Comparison of ENCODE assay signal across 8 cellular contexts in the genomic region with DNA sequence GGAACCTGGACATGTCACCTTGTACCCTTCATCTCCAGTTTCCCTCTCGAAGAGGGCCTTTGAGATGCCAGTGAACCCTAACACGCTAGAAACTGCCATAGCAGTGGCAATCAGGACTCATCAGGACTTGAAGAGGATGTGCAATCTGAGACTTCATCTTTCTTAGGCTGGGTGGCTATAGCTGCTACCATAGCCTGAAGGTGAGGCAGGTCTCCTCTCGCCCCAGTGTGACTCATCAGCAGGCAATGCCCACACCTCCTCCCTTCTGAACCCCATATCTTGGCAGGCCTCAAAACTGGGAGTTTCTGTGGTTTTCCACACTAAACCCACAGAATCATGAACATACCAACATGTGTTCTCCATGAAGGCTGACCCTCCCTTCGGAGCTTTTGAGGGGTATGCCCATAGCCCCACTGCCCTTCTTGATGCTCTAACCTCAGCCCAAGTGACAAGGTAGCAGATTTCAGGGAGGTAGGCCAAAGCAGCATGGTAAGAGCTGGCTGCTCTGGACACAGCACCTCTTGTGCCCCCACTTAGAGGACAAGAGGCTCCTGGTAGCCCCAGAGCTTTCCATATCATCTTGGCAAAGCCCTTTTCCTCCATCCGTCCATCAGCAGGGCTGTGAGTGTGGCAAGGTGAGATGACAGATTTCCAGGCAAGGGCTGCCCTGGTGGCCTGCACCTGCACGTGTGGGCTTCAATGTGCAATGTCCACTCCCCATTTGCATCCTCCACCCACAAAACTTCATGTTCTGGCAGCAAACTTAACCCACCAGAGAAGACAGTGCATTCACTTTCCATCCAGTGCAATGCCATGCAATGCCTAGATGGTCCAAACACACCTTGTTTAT. TPM values are rescaled to one million over a fixed set of nuclear protein-coding genes. Genes with fewer than 3 reads are reported as not detected.
A peak's percentile ranks its signal among the peaks of the same experiment; 100 is the strongest.
DNase-seq lines count a peak whose midpoint lies in the region; ATAC-seq and TF ChIP-seq lines count a peak whose summit lies in the region.

No MANE protein-coding gene starts in this region.

- peaks cover 45% of the 10 kb centered on the region for H3K4me1 Mint-ChIP-seq in activated naive CD8-positive, alpha-beta T cell treated with anti-CD3 and anti-CD28 coated beads, Interleukin-2, amount 10 ng/mL, durations not matched to agents 7 days and 5 days

- H3K4me3 ChIP-seq in muscle layer of duodenum (ENCODE audit: low read depth in 1 of 2, low read length in 2 of 2) = peak overlapping the region; percentile 32 to 88
- H3K4me3 ChIP-seq in lower lobe of right lung = no peak overlapping the region

- peaks cover 17 to 56% of the 10 kb centered on the region in 2 donors for H3K4me1 ChIP-seq in muscle layer of duodenum (ENCODE audit: control insufficient read depth in 1 of 2, insufficient read depth in 2 of 2, low read length in 2 of 2)
- peaks cover 66% of the 10 kb centered on the region for H3K4me1 ChIP-seq in lower lobe of right lung

- H3K4me3 Mint-ChIP-seq in activated naive CD8-positive, alpha-beta T cell treated with anti-CD3 and anti-CD28 coated beads, Interleukin-2, amount 10 ng/mL, durations not matched to agents 7 days and 5 days = peak overlapping the region; percentile 14

- no peak for ATAC-seq in activated naive CD8-positive, alpha-beta T cell treated with anti-CD3 and anti-CD28 coated beads, Interleukin-2, amount 10 ng/mL, durations not matched to agents 7 days and 5 days (ENCODE audit: low read depth)
- ATAC-seq in GM21528 (IDR thresholded peaks at IDR 0.05; ENCODE audit: low FRiP score, unreplicated experiment) (no peak), lower lobe of right lung (no peak)

- H3K27ac Mint-ChIP-seq in activated naive CD8-positive, alpha-beta T cell treated with anti-CD3 and anti-CD28 coated beads, Interleukin-2, amount 10 ng/mL, durations not matched to agents 7 days and 5 days = no peak overlapping the region

- no peaks in the 10 kb centered on the region for H3K27me3 Mint-ChIP-seq in activated naive CD8-positive, alpha-beta T cell treated with anti-CD3 and anti-CD28 coated beads, Interleukin-2, amount 10 ng/mL, durations not matched to agents 7 days and 5 days

- peaks cover 5% of the 10 kb centered on the region for H3K36me3 Mint-ChIP-seq in activated naive CD8-positive, alpha-beta T cell treated with anti-CD3 and anti-CD28 coated beads, Interleukin-2, amount 10 ng/mL, durations not matched to agents 7 days and 5 days

- H3K36me3 ChIP-seq in muscle layer of duodenum (ENCODE audit: control insufficient read depth in 1 of 2, insufficient read depth in 2 of 2, low read length in 2 of 2) (peaks cover 0 to 3% of the 10 kb centered on the region in 2 donors), lower lobe of right lung (no peaks in the 10 kb centered on the region)

- intact Hi-C loops in lower lobe of right lung (cut with DNase I) = no loop called here

- DNase-seq in AG08396 (ENCODE audit: low spot score) = peak; percentile 55
- DNase-seq in HPDE6-E6E7 (ENCODE audit: extremely low spot score) = peak; percentile 100
- no peak for DNase-seq in activated naive CD8-positive, alpha-beta T cell treated with anti-CD3 and anti-CD28 coated beads, Interleukin-2, amount 10 ng/mL, durations not matched to agents 7 days and 5 days
- no peak for DNase-seq in lower lobe of right lung
- no peak for DNase-seq in NCI-H1105 (lab: John Stamatoyannopoulos, UW)
- no peak for DNase-seq in COR-L47 (lab: John Stamatoyannopoulos, UW)

- H3K27me3 ChIP-seq in muscle layer of duodenum (ENCODE audit: low read depth, low read length) = no peaks in the 10 kb centered on the region
- H3K27me3 ChIP-seq in lower lobe of right lung (ENCODE audit: low read depth) = peaks cover 3% of the 10 kb centered on the region

- TF ChIP-seq CTCF in lower lobe of right lung (IDR thresholded peaks at IDR 0.05) = no peak

- no peaks in the 10 kb centered on the region for H3K9me3 ChIP-seq in muscle layer of duodenum (ENCODE audit: control insufficient read depth in 1 of 2, low read length in 2 of 2)
- H3K9me3 ChIP-seq in lower lobe of right lung = no peaks in the 10 kb centered on the region

- H3K9me3 Mint-ChIP-seq in activated naive CD8-positive, alpha-beta T cell treated with anti-CD3 and anti-CD28 coated beads, Interleukin-2, amount 10 ng/mL, durations not matched to agents 7 days and 5 days = no peaks in the 10 kb centered on the region

- H3K27ac ChIP-seq in muscle layer of duodenum (ENCODE audit: low read length) (peak overlapping the region; percentile 16), lower lobe of right lung (no peak overlapping the region)

- POLR2A ChIA-PET in activated naive CD8-positive, alpha-beta T cell treated with anti-CD3 and anti-CD28 coated beads, Interleukin-2, amount 10 ng/mL, durations not matched to agents 7 days and 5 days (lab: Charles Lee) = no interaction called here

RNA-seq across cellular contexts. Expression of a gene that starts 2.6 kb away (rescaled TPM):
- total RNA-seq in activated naive CD8-positive, alpha-beta T cell treated with anti-CD3 and anti-CD28 coated beads, Interleukin-2, amount 10 ng/mL, durations not matched to agents 7 days and 5 days = 10 to 100 TPM; 51.0 to 54.6 TPM
- total RNA-seq in lower lobe of right lung = 66.8 TPM

RNA-seq across cellular contexts. Expression of a gene that starts 4.0 kb away (rescaled TPM):
- under 1 TPM in 1 of 2 experiments, not detected in 1; 0.58 TPM for total RNA-seq in activated naive CD8-positive, alpha-beta T cell treated with anti-CD3 and anti-CD28 coated beads, Interleukin-2, amount 10 ng/mL, durations not matched to agents 7 days and 5 days
- 0.83 TPM for total RNA-seq in lower lobe of right lung

Comparison
In these comparisons a context has a peak if more than half of its experiments do, and no peak if none do; other contexts are left out.
1. DNase-seq: peak in AG08396 (single experiment) and HPDE6-E6E7 (single experiment); none in activated naive CD8-positive, alpha-beta T cell treated with anti-CD3 and anti-CD28 coated beads, Interleukin-2, amount 10 ng/mL, durations not matched to agents 7 days and 5 days (single experiment), lower lobe of right lung (single experiment), NCI-H1105 (single experiment) and COR-L47 (single experiment).